ENCODE assay signal across 8 cellular contexts in the genomic region with DNA sequence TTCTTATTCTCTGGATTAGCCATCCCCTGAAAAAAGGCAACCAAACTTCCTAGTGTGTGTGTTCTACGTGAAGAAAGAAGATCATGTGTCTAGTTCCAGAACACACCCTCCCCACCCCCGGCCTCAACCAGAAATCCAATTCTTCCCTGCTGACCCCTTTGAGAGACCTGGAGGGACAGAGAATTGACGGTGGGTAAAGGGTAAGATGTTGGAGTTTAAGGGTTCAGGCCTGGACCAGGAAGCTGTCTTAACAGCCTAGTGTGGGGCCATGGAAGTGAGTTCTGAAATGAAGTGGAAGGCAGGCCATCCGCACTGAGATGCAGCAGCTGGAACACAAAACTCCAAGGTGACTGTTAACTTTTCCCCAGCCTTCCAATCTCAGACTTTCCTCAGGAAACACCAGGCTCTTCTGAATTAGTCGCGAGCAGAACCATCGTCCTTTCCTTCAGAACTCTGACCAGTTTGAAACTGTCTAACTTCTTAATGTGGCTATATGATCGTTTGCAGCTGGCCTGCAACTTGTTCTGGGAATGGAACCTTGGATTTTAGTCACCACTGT. TPM values are rescaled to one million over a fixed set of nuclear protein-coding genes. Genes with fewer than 3 reads are reported as not detected.
DNase-seq lines count a peak whose midpoint lies in the region; ATAC-seq and TF ChIP-seq lines count a peak whose summit lies in the region.

No MANE protein-coding gene starts in this region.

- H3K36me3 Mint-ChIP-seq in stimulated activated naive CD8-positive, alpha-beta T cell treated with anti-CD3 and anti-CD28 coated beads, Interleukin-15, Interleukin-2, amounts not matched to agents 100 ng/mL and 50 ng/mL, for 24 hours (ENCODE audit: low read depth), result peaks cover 42% of the 10 kb centered on the region
- H3K36me3 Mint-ChIP-seq in mesothelial cell of epicardium, result peaks cover 27% of the 10 kb centered on the region

- H3K4me1 Mint-ChIP-seq in stimulated activated naive CD8-positive, alpha-beta T cell treated with anti-CD3 and anti-CD28 coated beads, Interleukin-15, Interleukin-2, amounts not matched to agents 100 ng/mL and 50 ng/mL, for 24 hours (ENCODE audit: low read depth), result peaks cover 63% of the 10 kb centered on the region
- peaks cover 53% of the 10 kb centered on the region for H3K4me1 Mint-ChIP-seq in mesothelial cell of epicardium

- no peaks in the 10 kb centered on the region for H3K9me3 Mint-ChIP-seq in stimulated activated naive CD8-positive, alpha-beta T cell treated with anti-CD3 and anti-CD28 coated beads, Interleukin-15, Interleukin-2, amounts not matched to agents 100 ng/mL and 50 ng/mL, for 24 hours
- no peaks in the 10 kb centered on the region for H3K9me3 Mint-ChIP-seq in mesothelial cell of epicardium

- DNase-seq in stimulated activated naive CD8-positive, alpha-beta T cell treated with anti-CD3 and anti-CD28 coated beads, Interleukin-15, Interleukin-2, amounts not matched to agents 100 U/mL and 50 U/mL, for 24 hours, result no peak
- DNase-seq in cardiac fibroblast (ENCODE audit: low read depth in 2 of 2) (no peak), mesothelial cell of epicardium (ENCODE audit: low spot score in 2 of 2, unreplicated experiment in 2 of 2) (no peak), dermis blood vessel endothelial cell (no peak), cerebellum (ENCODE audit: low spot score) (no peak), NCI-H2029 treated with DMSO at 0.1 percent for 48 hours (lab: John Stamatoyannopoulos, UW) (no peak)

- no peaks in the 10 kb centered on the region for H3K27me3 Mint-ChIP-seq in stimulated activated naive CD8-positive, alpha-beta T cell treated with anti-CD3 and anti-CD28 coated beads, Interleukin-15, Interleukin-2, amounts not matched to agents 100 ng/mL and 50 ng/mL, for 24 hours
- no peaks in the 10 kb centered on the region for H3K27me3 Mint-ChIP-seq in mesothelial cell of epicardium (ENCODE audit: low read depth)

- ATAC-seq in stimulated activated naive CD8-positive, alpha-beta T cell treated with anti-CD3 and anti-CD28 coated beads, Interleukin-15, Interleukin-2, amounts not matched to agents 100 U/mL and 50 U/mL, for 24 hours, result no peak
- no peak for ATAC-seq in HG03354 (IDR thresholded peaks at IDR 0.05; ENCODE audit: poor library complexity, severe bottlenecking, unreplicated experiment)

- peak overlapping the region; percentile 98 for H3K4me3 Mint-ChIP-seq in stimulated activated naive CD8-positive, alpha-beta T cell treated with anti-CD3 and anti-CD28 coated beads, Interleukin-15, Interleukin-2, amounts not matched to agents 100 ng/mL and 50 ng/mL, for 24 hours
- peak overlapping the region; percentile 96 for H3K4me3 Mint-ChIP-seq in mesothelial cell of epicardium

- peak overlapping the region; percentile 100 for H3K27ac Mint-ChIP-seq in stimulated activated naive CD8-positive, alpha-beta T cell treated with anti-CD3 and anti-CD28 coated beads, Interleukin-15, Interleukin-2, amounts not matched to agents 100 ng/mL and 50 ng/mL, for 24 hours
- peak overlapping the region; percentile 94 for H3K27ac Mint-ChIP-seq in mesothelial cell of epicardium

- TF ChIP-seq CTCF in cardiac fibroblast (IDR thresholded peaks at IDR 0.05; ENCODE audit: low read depth, low read length) (no peak), mesothelial cell of epicardium (IDR thresholded peaks at IDR 0.05; ENCODE audit: unreplicated experiment) (no peak)

- H3K4me3 ChIP-seq in cardiac fibroblast (replicated peaks in 1 of 2; ENCODE audit: low read depth in 2 of 2, low read length in 2 of 2), result peak overlapping the region; percentile 74 to 85

RNA-seq across cellular contexts. Expression of a gene that starts 0.8 kb away (rescaled TPM):
- total RNA-seq in mesothelial cell of epicardium (2,728 to 2,928 TPM (median 2,867 TPM) in 3 replicates), dermis blood vessel endothelial cell (1,015 and 1,508 TPM in 2 replicates), cerebellum (1,512 TPM)
